11 cellular contexts compared by ENCODE assay signal in the genomic region with DNA sequence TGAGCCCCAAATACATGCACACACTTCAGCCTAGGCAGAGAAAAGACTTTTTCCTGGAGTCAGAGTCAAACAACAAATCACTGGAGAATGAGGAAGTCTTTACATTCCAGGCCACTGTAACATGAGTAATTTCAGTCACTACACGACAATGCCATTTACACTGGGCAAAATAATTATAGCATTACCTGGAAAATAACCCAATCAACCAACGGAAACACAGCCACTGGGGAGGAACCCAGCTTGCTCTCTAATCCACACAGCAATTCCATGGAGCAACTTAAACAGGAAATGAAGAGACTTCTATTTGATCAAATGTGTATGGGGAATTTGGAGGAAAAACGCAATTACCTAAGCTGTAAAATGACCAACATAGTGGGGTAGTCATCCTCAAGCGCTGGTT. TPM values are rescaled to one million over a fixed set of nuclear protein-coding genes. Genes with fewer than 3 reads are reported as not detected.
DNase-seq lines count a peak whose midpoint lies in the region; ATAC-seq and TF ChIP-seq lines count a peak whose summit lies in the region.
"Had no signal": no experiment of that assay in that cellular context is flagged by ENCODE, and none has a peak within 500 bp of the region (broad histone marks: within the 10 kb centered on the region; RNA-seq: fewer than 3 reads in every experiment).

No MANE protein-coding gene starts in this region.

- H3K27ac ChIP-seq in hepatocyte = peak overlapping the region; percentile 71
- peak overlapping the region; percentile 29 to 95 for H3K27ac ChIP-seq in tibial artery

- H4K20me1 ChIP-seq in hepatocyte (ENCODE audit: insufficient read depth, poor library complexity, severe bottlenecking) = no peaks in the 10 kb centered on the region

- no peak overlapping the region for H2AFZ ChIP-seq in hepatocyte

- peaks cover 67% of the 10 kb centered on the region for H3K79me2 ChIP-seq in hepatocyte

- DNase-seq in SIG-M5 treated with dmso at 0.1 percent for 504 hours (lab: John Stamatoyannopoulos, UW; ENCODE audit: unreplicated experiment) = peak; percentile 19
- no peak for DNase-seq in SIG-M5 (lab: John Stamatoyannopoulos, UW)
- DNase-seq in adipocyte (ENCODE audit: low read depth) = peak; percentile 70
- DNase-seq in hepatocyte (ENCODE audit: low spot score) = peak; percentile 16
- DNase-seq in tibial artery = no peak
- no peak for DNase-seq in stimulated activated CD4-positive, alpha-beta T cell treated with anti-CD3 and anti-CD28 coated beads, Interleukin-12 subunit alpha, Interleukin-12 subunit beta, amount 100 ng/mL, for 4 hours
- no peak for DNase-seq in stimulated activated naive CD8-positive, alpha-beta T cell treated with anti-CD3 and anti-CD28 coated beads, Interleukin-15, Interleukin-2, amounts not matched to agents 100 U/mL and 50 U/mL, for 24 hours
- DNase-seq: activated CD8-positive, alpha-beta memory T cell treated with anti-CD3 and anti-CD28 coated beads for 24 hours; Karpas-422; SHP77 treated with DMSO at 0.1 percent for 48 hours had no signal

- no peak for ATAC-seq in GM18519 (IDR thresholded peaks at IDR 0.05; ENCODE audit: low FRiP score, unreplicated experiment)
- ATAC-seq in stimulated activated naive CD8-positive, alpha-beta T cell treated with anti-CD3 and anti-CD28 coated beads, Interleukin-15, Interleukin-2, amounts not matched to agents 100 U/mL and 50 U/mL, for 24 hours = no peak

- H3K27me3 ChIP-seq in adipocyte (replicated peaks; ENCODE audit: control insufficient read depth, insufficient read depth, low read length) = no peaks in the 10 kb centered on the region
- no peaks in the 10 kb centered on the region for H3K27me3 ChIP-seq in hepatocyte
- no peaks in the 10 kb centered on the region for H3K27me3 ChIP-seq in tibial artery

- H3K4me2 ChIP-seq in hepatocyte = peak overlapping the region; percentile 4

- H3K4me1 ChIP-seq in adipocyte (ENCODE audit: control insufficient read depth, insufficient read depth, low read length) (peaks cover 97% of the 10 kb centered on the region), hepatocyte (ENCODE audit: insufficient read depth) (peaks cover 44% of the 10 kb centered on the region), tibial artery (peaks cover 7 to 98% (median 86%) of the 10 kb centered on the region in 4 donors)

- WGBS in hepatocyte (ENCODE audit: low lambda C conversion rate, missing lambda C conversion rate) = 51% methylated on average over 4 of the region's 4 CpGs

- no peak for TF ChIP-seq CTCF in hepatocyte (IDR thresholded peaks at IDR 0.05; ENCODE audit: poor library complexity)
- TF ChIP-seq CTCF in tibial artery (IDR thresholded peaks at IDR 0.05) = no peak

- peak overlapping the region; percentile 69 for H3K9ac ChIP-seq in adipocyte (ENCODE audit: low read length)

- intact Hi-C loops in tibial artery (cut with DNase I; ENCODE audit: low total_unique reads) = no loop called here

- no peaks in the 10 kb centered on the region for H3K9me2 ChIP-seq in hepatocyte (replicated peaks; ENCODE audit: insufficient read depth)

- H3K9me3 ChIP-seq in adipocyte (ENCODE audit: control insufficient read depth, low read length) = no peaks in the 10 kb centered on the region
- no peaks in the 10 kb centered on the region for H3K9me3 ChIP-seq in hepatocyte (ENCODE audit: low read depth)
- no peaks in the 10 kb centered on the region for H3K9me3 ChIP-seq in tibial artery

- H3K36me3 ChIP-seq in adipocyte (ENCODE audit: control insufficient read depth, insufficient read depth, low read length, severe bottlenecking) (peaks cover 72% of the 10 kb centered on the region), hepatocyte (replicated peaks; ENCODE audit: insufficient read depth, low read depth) (no peaks in the 10 kb centered on the region), tibial artery (peaks cover 0 to 4% (median 4%) of the 10 kb centered on the region in 3 donors)

- H3K4me3 ChIP-seq in adipocyte (ENCODE audit: low read length) (peak overlapping the region; percentile 33), hepatocyte (no peak overlapping the region), tibial artery (no peak overlapping the region)

RNA-seq across cellular contexts. Expression of gene FSTL1, which starts 15.2 kb away (rescaled TPM):
- total RNA-seq in hepatocyte = 344 and 390 TPM in 2 replicates
- polyA plus RNA-seq in hepatocyte = 183 and 195 TPM in 2 replicates

Comparison
In these comparisons a context has a peak if more than half of its experiments do, and no peak if none do; other contexts are left out.
1. DNase-seq: peak in SIG-M5 treated with dmso at 0.1 percent for 504 hours (single experiment), adipocyte (single experiment) and hepatocyte (single experiment); none in SIG-M5 (single experiment), tibial artery (0 of 2), stimulated activated CD4-positive, alpha-beta T cell treated with anti-CD3 and anti-CD28 coated beads, Interleukin-12 subunit alpha, Interleukin-12 subunit beta, amount 100 ng/mL, for 4 hours (single experiment) and stimulated activated naive CD8-positive, alpha-beta T cell treated with anti-CD3 and anti-CD28 coated beads, Interleukin-15, Interleukin-2, amounts not matched to agents 100 U/mL and 50 U/mL, for 24 hours (single experiment).